ENCODE assay signal across 1 cellular context in genomic region chr19:45171211-45171623, GRCh38.
TF ChIP-seq lines count a peak whose summit lies in the region.

No MANE protein-coding gene starts in this region.

TF ChIP-seq in K562, 482 proteins besides CTCF, POLR2A, EP300 and RAD21 (continued from another document and continues in another):
- TF ChIP-seq TEAD4 (IDR thresholded peaks at IDR 0.05; ENCODE audit: low read length) (peak; percentile 51; the same call in 1 of the 2 replicates), TEAD4 (CRISPR knock-in tag; IDR thresholded peaks at IDR 0.05; ENCODE audit: borderline replicate concordance) (no peak), CHD4 (IDR thresholded peaks at IDR 0.05; ENCODE audit: insufficient read depth, insufficient replicate concordance, low read depth, low read length, poor library complexity, severe bottlenecking) (no peak), ZNF444 (CRISPR knock-in tag; IDR thresholded peaks at IDR 0.05) (no peak), PHF20 (IDR thresholded peaks at IDR 0.05; ENCODE audit: partially characterized antibody) (no peak), STAT5A (IDR thresholded peaks at IDR 0.05; ENCODE audit: borderline replicate concordance, low read length) (peak; percentile 52; the same call in 1 of the 2 replicates), ETS1 (conservative IDR thresholded peaks at IDR 0.05; ENCODE audit: control insufficient read depth, low read depth, low read length) (no peak), ZC3H8 (IDR thresholded peaks at IDR 0.05) (no peak), NFRKB (IDR thresholded peaks at IDR 0.05; ENCODE audit: low read depth) (0 out of 2 replicates have a peak, but pooled peaks have one; percentile 58), YY1 (IDR thresholded peaks at IDR 0.05; ENCODE audit: borderline replicate concordance in 1 of 3, control insufficient read depth in 1 of 3, extremely low read depth in 1 of 3, insufficient read depth in 3 of 3, insufficient read length in 1 of 3, insufficient replicate concordance in 2 of 3, low read depth in 1 of 3, low read length in 2 of 3) (peak in 1 of 3 experiments; percentile 12), ZNF699 (CRISPR knock-in tag; IDR thresholded peaks at IDR 0.05; ENCODE audit: insufficient replicate concordance) (no peak), POLR2AphosphoS5 (IDR thresholded peaks at IDR 0.05; ENCODE audit: control insufficient read depth, insufficient read depth, low read depth, low read length) (no peak), DACH1 (IDR thresholded peaks at IDR 0.05; ENCODE audit: partially characterized antibody) (no peak), NR0B1 (IDR thresholded peaks at IDR 0.05; ENCODE audit: partially characterized antibody) (no peak), NCOA4 (IDR thresholded peaks at IDR 0.05; ENCODE audit: partially characterized antibody) (no peak), CSDE1 (IDR thresholded peaks at IDR 0.05) (no peak), MEIS2 (IDR thresholded peaks at IDR 0.05; ENCODE audit: partially characterized antibody) (peak; percentile 71), RFX5 (IDR thresholded peaks at IDR 0.05; ENCODE audit: low read depth, low read length) (no peak), FOXJ3 (CRISPR knock-in tag; IDR thresholded peaks at IDR 0.05) (no peak), MXD1 (CRISPR knock-in tag; IDR thresholded peaks at IDR 0.05; ENCODE audit: borderline replicate concordance, poor library complexity, severe bottlenecking) (no peak), ZNF232 (CRISPR knock-in tag; IDR thresholded peaks at IDR 0.05) (no peak), HBP1 (CRISPR knock-in tag; IDR thresholded peaks at IDR 0.05) (no peak), CBFA2T3 (IDR thresholded peaks at IDR 0.05) (peak; percentile 71), U2AF1 (optimal IDR thresholded peaks at IDR 0.05; ENCODE audit: low read depth, low read length) (no peak), RBM14 (IDR thresholded peaks at IDR 0.05; ENCODE audit: borderline replicate concordance, insufficient read depth, low read depth, low read length) (no peak), LEF1 (IDR thresholded peaks at IDR 0.05) (peak; percentile 65), EWSR1 (IDR thresholded peaks at IDR 0.05; ENCODE audit: borderline replicate concordance, low read depth, partially characterized antibody) (no peak), PRMT5 (CRISPR knock-in tag; IDR thresholded peaks at IDR 0.05) (no peak), JUND (IDR thresholded peaks at IDR 0.05; ENCODE audit: borderline replicate concordance, low read depth, low read length) (peak; percentile 30; the same call in 1 of the 2 replicates), JUND (tag; IDR thresholded peaks at IDR 0.05; ENCODE audit: borderline replicate concordance, low read depth, low read length) (no peak; the same call in 2 of the 3 replicates), GTF2B (IDR thresholded peaks at IDR 0.05; ENCODE audit: extremely low read depth, insufficient read length) (no peak), FOXA3 (CRISPR knock-in tag; conservative IDR thresholded peaks at IDR 0.05 in 1 of 2, IDR thresholded peaks at IDR 0.05 in 1 of 2) (peak in 1 of 2 experiments; percentile 52; a peak in 2 of 4 replicates), TAF7 (tag; IDR thresholded peaks at IDR 0.05) (no peak), SMARCB1 (IDR thresholded peaks at IDR 0.05; ENCODE audit: insufficient read length, low read depth) (no peak), ZKSCAN1 (IDR thresholded peaks at IDR 0.05; ENCODE audit: low read depth, low read length) (no peak)
- TF ChIP-seq, protein P1, sequence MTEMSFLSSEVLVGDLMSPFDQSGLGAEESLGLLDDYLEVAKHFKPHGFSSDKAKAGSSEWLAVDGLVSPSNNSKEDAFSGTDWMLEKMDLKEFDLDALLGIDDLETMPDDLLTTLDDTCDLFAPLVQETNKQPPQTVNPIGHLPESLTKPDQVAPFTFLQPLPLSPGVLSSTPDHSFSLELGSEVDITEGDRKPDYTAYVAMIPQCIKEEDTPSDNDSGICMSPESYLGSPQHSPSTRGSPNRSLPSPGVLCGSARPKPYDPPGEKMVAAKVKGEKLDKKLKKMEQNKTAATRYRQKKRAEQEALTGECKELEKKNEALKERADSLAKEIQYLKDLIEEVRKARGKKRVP (CRISPR knock-in tag; IDR thresholded peaks at IDR 0.05) = no peak
- TF ChIP-seq, protein P2, sequence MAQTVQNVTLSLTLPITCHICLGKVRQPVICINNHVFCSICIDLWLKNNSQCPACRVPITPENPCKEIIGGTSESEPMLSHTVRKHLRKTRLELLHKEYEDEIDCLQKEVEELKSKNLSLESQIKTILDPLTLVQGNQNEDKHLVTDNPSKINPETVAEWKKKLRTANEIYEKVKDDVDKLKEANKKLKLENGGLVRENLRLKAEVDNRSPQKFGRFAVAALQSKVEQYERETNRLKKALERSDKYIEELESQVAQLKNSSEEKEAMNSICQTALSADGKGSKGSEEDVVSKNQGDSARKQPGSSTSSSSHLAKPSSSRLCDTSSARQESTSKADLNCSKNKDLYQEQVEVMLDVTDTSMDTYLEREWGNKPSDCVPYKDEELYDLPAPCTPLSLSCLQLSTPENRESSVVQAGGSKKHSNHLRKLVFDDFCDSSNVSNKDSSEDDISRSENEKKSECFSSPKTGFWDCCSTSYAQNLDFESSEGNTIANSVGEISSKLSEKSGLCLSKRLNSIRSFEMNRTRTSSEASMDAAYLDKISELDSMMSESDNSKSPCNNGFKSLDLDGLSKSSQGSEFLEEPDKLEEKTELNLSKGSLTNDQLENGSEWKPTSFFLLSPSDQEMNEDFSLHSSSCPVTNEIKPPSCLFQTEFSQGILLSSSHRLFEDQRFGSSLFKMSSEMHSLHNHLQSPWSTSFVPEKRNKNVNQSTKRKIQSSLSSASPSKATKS (CRISPR knock-in tag; IDR thresholded peaks at IDR 0.05) = no peak
- TF ChIP-seq, protein P3, sequence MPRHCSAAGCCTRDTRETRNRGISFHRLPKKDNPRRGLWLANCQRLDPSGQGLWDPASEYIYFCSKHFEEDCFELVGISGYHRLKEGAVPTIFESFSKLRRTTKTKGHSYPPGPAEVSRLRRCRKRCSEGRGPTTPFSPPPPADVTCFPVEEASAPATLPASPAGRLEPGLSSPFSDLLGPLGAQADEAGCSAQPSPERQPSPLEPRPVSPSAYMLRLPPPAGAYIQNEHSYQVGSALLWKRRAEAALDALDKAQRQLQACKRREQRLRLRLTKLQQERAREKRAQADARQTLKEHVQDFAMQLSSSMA (CRISPR knock-in tag; IDR thresholded peaks at IDR 0.05) = no peak
- TF ChIP-seq, protein P4, sequence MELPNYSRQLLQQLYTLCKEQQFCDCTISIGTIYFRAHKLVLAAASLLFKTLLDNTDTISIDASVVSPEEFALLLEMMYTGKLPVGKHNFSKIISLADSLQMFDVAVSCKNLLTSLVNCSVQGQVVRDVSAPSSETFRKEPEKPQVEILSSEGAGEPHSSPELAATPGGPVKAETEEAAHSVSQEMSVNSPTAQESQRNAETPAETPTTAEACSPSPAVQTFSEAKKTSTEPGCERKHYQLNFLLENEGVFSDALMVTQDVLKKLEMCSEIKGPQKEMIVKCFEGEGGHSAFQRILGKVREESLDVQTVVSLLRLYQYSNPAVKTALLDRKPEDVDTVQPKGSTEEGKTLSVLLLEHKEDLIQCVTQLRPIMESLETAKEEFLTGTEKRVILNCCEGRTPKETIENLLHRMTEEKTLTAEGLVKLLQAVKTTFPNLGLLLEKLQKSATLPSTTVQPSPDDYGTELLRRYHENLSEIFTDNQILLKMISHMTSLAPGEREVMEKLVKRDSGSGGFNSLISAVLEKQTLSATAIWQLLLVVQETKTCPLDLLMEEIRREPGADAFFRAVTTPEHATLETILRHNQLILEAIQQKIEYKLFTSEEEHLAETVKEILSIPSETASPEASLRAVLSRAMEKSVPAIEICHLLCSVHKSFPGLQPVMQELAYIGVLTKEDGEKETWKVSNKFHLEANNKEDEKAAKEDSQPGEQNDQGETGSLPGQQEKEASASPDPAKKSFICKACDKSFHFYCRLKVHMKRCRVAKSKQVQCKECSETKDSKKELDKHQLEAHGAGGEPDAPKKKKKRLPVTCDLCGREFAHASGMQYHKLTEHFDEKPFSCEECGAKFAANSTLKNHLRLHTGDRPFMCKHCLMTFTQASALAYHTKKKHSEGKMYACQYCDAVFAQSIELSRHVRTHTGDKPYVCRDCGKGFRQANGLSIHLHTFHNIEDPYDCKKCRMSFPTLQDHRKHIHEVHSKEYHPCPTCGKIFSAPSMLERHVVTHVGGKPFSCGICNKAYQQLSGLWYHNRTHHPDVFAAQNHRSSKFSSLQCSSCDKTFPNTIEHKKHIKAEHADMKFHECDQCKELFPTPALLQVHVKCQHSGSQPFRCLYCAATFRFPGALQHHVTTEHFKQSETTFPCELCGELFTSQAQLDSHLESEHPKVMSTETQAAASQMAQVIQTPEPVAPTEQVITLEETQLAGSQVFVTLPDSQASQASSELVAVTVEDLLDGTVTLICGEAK (IDR thresholded peaks at IDR 0.05) = peak; percentile 72
- TF ChIP-seq, protein P4 (CRISPR knock-in tag; IDR thresholded peaks at IDR 0.05) = no peak
